ENCODE assay signal across 8 cellular contexts in genomic region chr12:12718853-12719252, GRCh38. TPM values are rescaled to one million over a fixed set of nuclear protein-coding genes. Genes with fewer than 3 reads are reported as not detected.
DNase-seq lines count a peak whose midpoint lies in the region; ATAC-seq and TF ChIP-seq lines count a peak whose summit lies in the region.

No MANE protein-coding gene starts in this region.

- H3K18ac ChIP-seq in neuronal stem cell (ENCODE audit: low read length), result no peak overlapping the region

- no peak for TF ChIP-seq CTCF in epithelial cell of esophagus (IDR thresholded peaks at IDR 0.05; ENCODE audit: insufficient read depth, low read depth, low read length, missing control alignments)

- H3K27ac ChIP-seq in SK-N-MC, result peak overlapping the region; percentile 98; the same call in 1 of the 2 replicates
- no peak overlapping the region for H3K27ac ChIP-seq in neuronal stem cell (replicated peaks; ENCODE audit: low read length)

- H2BK5ac ChIP-seq in neuronal stem cell (ENCODE audit: low read length), result no peak overlapping the region

- H3K4me3 ChIP-seq in SK-N-MC (peak overlapping the region; percentile 97), epithelial cell of esophagus (ENCODE audit: low read length) (peak overlapping the region; percentile 98), neuronal stem cell (ENCODE audit: low read length in 2 of 2) (peak overlapping the region; percentile 93 to 94)

- no peak overlapping the region for H2AK5ac ChIP-seq in neuronal stem cell (ENCODE audit: low read depth, low read length)

- H3K23ac ChIP-seq in neuronal stem cell (ENCODE audit: low read depth, low read length, poor library complexity), result no peak overlapping the region

- peaks cover 21 to 47% of the 10 kb centered on the region in 2 donors for H3K4me1 ChIP-seq in neuronal stem cell (ENCODE audit: control insufficient read depth in 2 of 2, insufficient read depth in 1 of 2, low read depth in 1 of 2, low read length in 2 of 2)

- no peak overlapping the region for H3K14ac ChIP-seq in neuronal stem cell (ENCODE audit: low read length)

- H3K36me3 ChIP-seq in SK-N-MC (ENCODE audit: insufficient read depth, low read length) (peaks cover 39% of the 10 kb centered on the region), neuronal stem cell (replicated peaks in 1 of 2; ENCODE audit: control insufficient read depth in 2 of 2, insufficient read depth in 2 of 2, low read length in 2 of 2) (peaks cover 5 to 53% of the 10 kb centered on the region in 2 donors)

- peak; percentile 22 for DNase-seq in stimulated activated CD4-positive, alpha-beta T cell treated with anti-CD3 and anti-CD28 coated beads, Interleukin-12 subunit alpha, Interleukin-12 subunit beta, amount 100 ng/mL, for 4 hours
- DNase-seq in stimulated activated CD4-positive, alpha-beta T cell treated with anti-CD3 and anti-CD28 coated beads, Interleukin-4, amount 100 ng/mL, for 1 hour, result no peak
- DNase-seq in SK-N-MC (ENCODE audit: low read depth, low spot score) (no peak), epithelial cell of esophagus (ENCODE audit: low read depth) (peak; percentile 34), neuronal stem cell (ENCODE audit: low spot score) (no peak)
- no peak for DNase-seq in effector CD4-positive, alpha-beta T cell

- H4K8ac ChIP-seq in neuronal stem cell (ENCODE audit: low read depth, low read length), result no peak overlapping the region

- peak overlapping the region; percentile 98 for H3K9ac ChIP-seq in SK-N-MC (ENCODE audit: insufficient read length)
- no peak overlapping the region for H3K9ac ChIP-seq in neuronal stem cell (ENCODE audit: low read depth, low read length, poor library complexity)

- H4K91ac ChIP-seq in neuronal stem cell (ENCODE audit: low read depth, low read length, poor library complexity), result no peak overlapping the region

- no CpG with 5 or more reads among the region's 14 CpGs for WGBS in neuronal stem cell (ENCODE audit: extremely low coverage in 2 of 2, insufficient read length in 2 of 2, insufficient replicate concordance in 1 of 2), 2 donors

- no peaks in the 10 kb centered on the region for H3K27me3 ChIP-seq in neuronal stem cell (ENCODE audit: control insufficient read depth in 3 of 3, insufficient read depth in 3 of 3, low read depth in 1 of 3, low read length in 3 of 3)

- H3K9me3 ChIP-seq in SK-N-MC (ENCODE audit: low read depth, low read length), result no peaks in the 10 kb centered on the region
- no peaks in the 10 kb centered on the region for H3K9me3 ChIP-seq in neuronal stem cell (replicated peaks in 1 of 2; ENCODE audit: control insufficient read depth in 2 of 2, insufficient read depth in 1 of 2, low read depth in 1 of 2, low read length in 2 of 2)

- no peak overlapping the region for H2AFZ ChIP-seq in neuronal stem cell (ENCODE audit: low read length)

- no peak overlapping the region for H2BK15ac ChIP-seq in neuronal stem cell (ENCODE audit: low read length)

- no peaks in the 10 kb centered on the region for H3K79me1 ChIP-seq in neuronal stem cell (ENCODE audit: low read depth, low read length)

- H3K4ac ChIP-seq in neuronal stem cell (ENCODE audit: low read length), result no peak overlapping the region

- ATAC-seq in HG03520 (IDR thresholded peaks at IDR 0.05; ENCODE audit: unreplicated experiment) (no peak), GM18909 (IDR thresholded peaks at IDR 0.05; ENCODE audit: poor library complexity, unreplicated experiment) (no peak)

- H2BK12ac ChIP-seq in neuronal stem cell (ENCODE audit: low read length), result no peak overlapping the region

- no peak overlapping the region for H2BK120ac ChIP-seq in neuronal stem cell (ENCODE audit: low read depth, low read length)

- peak overlapping the region; percentile 65 for H3K4me2 ChIP-seq in neuronal stem cell (ENCODE audit: insufficient read depth, low read length, poor library complexity, severe bottlenecking)

RNA-seq across cellular contexts. Expression of gene CDKN1B, which starts 1.7 kb away (rescaled TPM):
- 49.7 TPM for polyA plus RNA-seq in neuronal stem cell (2013, experiment 1 of 2)
- 51.1 TPM for polyA plus RNA-seq in neuronal stem cell (2013, experiment 2 of 2)

RNA-seq across cellular contexts. Expression of gene GPR19, which starts 22.9 kb away (rescaled TPM):
- 32.4 TPM for polyA plus RNA-seq in neuronal stem cell (2013, experiment 1 of 2)
- polyA plus RNA-seq in neuronal stem cell (2013, experiment 2 of 2), result 33.4 TPM

Comparison
In these comparisons a context has a peak if more than half of its experiments do, and no peak if none do; other contexts are left out.
1. DNase-seq: peak in stimulated activated CD4-positive, alpha-beta T cell treated with anti-CD3 and anti-CD28 coated beads, Interleukin-12 subunit alpha, Interleukin-12 subunit beta, amount 100 ng/mL, for 4 hours (single experiment) and epithelial cell of esophagus (single experiment); none in stimulated activated CD4-positive, alpha-beta T cell treated with anti-CD3 and anti-CD28 coated beads, Interleukin-4, amount 100 ng/mL, for 1 hour (single experiment), SK-N-MC (single experiment), neuronal stem cell (single experiment) and effector CD4-positive, alpha-beta T cell (single experiment).
2. Peak in every context shown above with its lines, with median percentiles within 50 percentile points of each other: H3K4me3 ChIP-seq.